15 cellular contexts compared by ENCODE assay signal in genomic region chr12:12488296-12488695, GRCh38.
DNase-seq lines count a peak whose midpoint lies in the region; ATAC-seq and TF ChIP-seq lines count a peak whose summit lies in the region.
"Had no signal": no experiment of that assay in that cellular context is flagged by ENCODE, and none has a peak within 500 bp of the region (broad histone marks: within the 10 kb centered on the region; RNA-seq: fewer than 3 reads in every experiment).

No MANE protein-coding gene starts in this region.

- H3K4me1 Mint-ChIP-seq in activated naive CD4-positive, alpha-beta T cell treated with anti-CD3 and anti-CD28 coated beads for 36 hours (ENCODE audit: low read depth) = peaks cover 26% of the 10 kb centered on the region
- peaks cover 47% of the 10 kb centered on the region for H3K4me1 Mint-ChIP-seq in activated CD4-positive, alpha-beta memory T cell treated with anti-CD3 and anti-CD28 coated beads for 36 hours (ENCODE audit: low read depth)
- peaks cover 5% of the 10 kb centered on the region for H3K4me1 Mint-ChIP-seq in type B pancreatic cell (ENCODE audit: unreplicated experiment)
- H3K4me1 Mint-ChIP-seq: CD14-positive monocyte had no signal

- ATAC-seq in activated naive CD4-positive, alpha-beta T cell treated with anti-CD3 and anti-CD28 coated beads, Interleukin-2, amount 50 U/mL, for 72 hours = no peak
- ATAC-seq in esophagus mucosa = peak; percentile 55

- H3K4me3 Mint-ChIP-seq in activated naive CD4-positive, alpha-beta T cell treated with anti-CD3 and anti-CD28 coated beads for 36 hours = no peak overlapping the region
- no peak overlapping the region for H3K4me3 Mint-ChIP-seq in activated CD4-positive, alpha-beta memory T cell treated with anti-CD3 and anti-CD28 coated beads for 36 hours
- H3K4me3 Mint-ChIP-seq in type B pancreatic cell = no peak overlapping the region
- H3K4me3 Mint-ChIP-seq: CD14-positive monocyte, IgD-negative memory B cell had no signal

- H3K27me3 Mint-ChIP-seq in activated naive CD4-positive, alpha-beta T cell treated with anti-CD3 and anti-CD28 coated beads for 36 hours (ENCODE audit: low read depth) = no peaks in the 10 kb centered on the region
- H3K27me3 Mint-ChIP-seq in activated CD4-positive, alpha-beta memory T cell treated with anti-CD3 and anti-CD28 coated beads for 36 hours = no peaks in the 10 kb centered on the region
- H3K27me3 Mint-ChIP-seq in type B pancreatic cell = no peaks in the 10 kb centered on the region
- H3K27me3 Mint-ChIP-seq: IgD-negative memory B cell had no signal

- peaks cover 14 to 32% of the 10 kb centered on the region in 2 donors for H3K36me3 Mint-ChIP-seq in activated naive CD4-positive, alpha-beta T cell treated with anti-CD3 and anti-CD28 coated beads, Interleukin-2, amount 50 U/mL, for 72 hours
- peaks cover 14% of the 10 kb centered on the region for H3K36me3 Mint-ChIP-seq in activated naive CD4-positive, alpha-beta T cell treated with anti-CD3 and anti-CD28 coated beads for 36 hours (ENCODE audit: low read depth)
- H3K36me3 Mint-ChIP-seq in activated CD4-positive, alpha-beta memory T cell treated with anti-CD3 and anti-CD28 coated beads for 36 hours = peaks cover 43% of the 10 kb centered on the region
- H3K36me3 Mint-ChIP-seq in type B pancreatic cell = peaks cover 37% of the 10 kb centered on the region

- no peak for DNase-seq in activated naive CD4-positive, alpha-beta T cell treated with anti-CD3 and anti-CD28 coated beads, Interleukin-2, amount 50 U/mL, for 72 hours (ENCODE audit: low spot score in 2 of 2)
- DNase-seq in activated naive CD4-positive, alpha-beta T cell treated with anti-CD3 and anti-CD28 coated beads for 36 hours = no peak
- no peak for DNase-seq in activated CD4-positive, alpha-beta memory T cell treated with anti-CD3 and anti-CD28 coated beads for 36 hours
- no peak for DNase-seq in type B pancreatic cell (ENCODE audit: extremely low spot score, unreplicated experiment)
- DNase-seq in stimulated activated CD4-positive, alpha-beta T cell treated with anti-CD3 and anti-CD28 coated beads, Interleukin-2, amount 100 ng/mL, for 24 hours = no peak
- no peak for DNase-seq in SHP77 (lab: John Stamatoyannopoulos, UW)
- no peak for DNase-seq in NOMO-1 treated with DMSO at 0.1 percent for 48 hours (lab: John Stamatoyannopoulos, UW; ENCODE audit: unreplicated experiment)
- DNase-seq: activated CD4-positive, alpha-beta T cell treated with anti-CD3 and anti-CD28 coated beads, Interleukin-2, amount 50 U/mL, for 48 hours; foreskin melanocyte; MG63; NCI-H1436 treated with DMSO at 0.1 percent for 48 hours; stimulated activated CD8-positive, alpha-beta memory T cell treated with anti-CD3 and anti-CD28 coated beads, Interleukin-4, amount 100 ng/mL, for 48 hours had no signal

- H3K9me3 Mint-ChIP-seq in activated naive CD4-positive, alpha-beta T cell treated with anti-CD3 and anti-CD28 coated beads, Interleukin-2, amount 50 U/mL, for 72 hours = peaks cover 5 to 7% of the 10 kb centered on the region in 2 donors
- H3K9me3 Mint-ChIP-seq in activated naive CD4-positive, alpha-beta T cell treated with anti-CD3 and anti-CD28 coated beads for 36 hours = no peaks in the 10 kb centered on the region
- H3K9me3 Mint-ChIP-seq in activated CD4-positive, alpha-beta memory T cell treated with anti-CD3 and anti-CD28 coated beads for 36 hours = no peaks in the 10 kb centered on the region
- H3K9me3 Mint-ChIP-seq in type B pancreatic cell = no peaks in the 10 kb centered on the region
- H3K9me3 Mint-ChIP-seq: CD14-positive monocyte, IgD-negative memory B cell had no signal

- intact Hi-C loops in activated naive CD4-positive, alpha-beta T cell treated with anti-CD3 and anti-CD28 coated beads for 36 hours (cut with micrococcal nuclease) = no loop called here
- intact Hi-C loops in activated CD4-positive, alpha-beta memory T cell treated with anti-CD3 and anti-CD28 coated beads for 36 hours (cut with micrococcal nuclease) = no loop called here

- POLR2A ChIA-PET in activated CD4-positive, alpha-beta memory T cell treated with anti-CD3 and anti-CD28 coated beads for 36 hours (lab: Charles Lee) = interaction anchor here (1.0 to 7.3 kb wide), 4 partner anchors 14 to 226 kb away, joined by 3 to 71 read pairs (median 3); no protein-coding TSS in a partner anchor

- no peak for TF ChIP-seq CTCF in type B pancreatic cell (conservative IDR thresholded peaks at IDR 0.05)

- peak overlapping the region; percentile 77 to 79 for H3K27ac Mint-ChIP-seq in activated naive CD4-positive, alpha-beta T cell treated with anti-CD3 and anti-CD28 coated beads, Interleukin-2, amount 50 U/mL, for 72 hours
- no peak overlapping the region for H3K27ac Mint-ChIP-seq in activated naive CD4-positive, alpha-beta T cell treated with anti-CD3 and anti-CD28 coated beads for 36 hours
- peak overlapping the region; percentile 99 for H3K27ac Mint-ChIP-seq in activated CD4-positive, alpha-beta memory T cell treated with anti-CD3 and anti-CD28 coated beads for 36 hours
- H3K27ac Mint-ChIP-seq in type B pancreatic cell = peak overlapping the region; percentile 57
- H3K27ac Mint-ChIP-seq: CD14-positive monocyte had no signal

- CTCF ChIA-PET in activated naive CD4-positive, alpha-beta T cell treated with anti-CD3 and anti-CD28 coated beads for 36 hours (lab: Charles Lee) = interaction anchor here (1.0 kb wide), 1 partner anchor 26 kb away, joined by 3 read pairs; no protein-coding TSS in a partner anchor
- CTCF ChIA-PET in activated CD4-positive, alpha-beta memory T cell treated with anti-CD3 and anti-CD28 coated beads for 36 hours (lab: Charles Lee) = interaction anchor here (1.7 kb wide), 1 partner anchor 111 kb away, joined by 5 read pairs; no protein-coding TSS in a partner anchor
